20 cellular contexts compared by ENCODE assay signal in genomic region chr10:75353183-75353582, GRCh38. TPM values are rescaled to one million over a fixed set of nuclear protein-coding genes. Genes with fewer than 3 reads are reported as not detected.
A peak's percentile ranks its signal among the peaks of the same experiment; 100 is the strongest.
DNase-seq lines count a peak whose midpoint lies in the region; ATAC-seq and TF ChIP-seq lines count a peak whose summit lies in the region.
"Had no signal": no experiment of that assay in that cellular context is flagged by ENCODE, and none has a peak within 500 bp of the region (broad histone marks: within the 10 kb centered on the region; RNA-seq: fewer than 3 reads in every experiment).

No MANE protein-coding gene starts in this region.

- no peak overlapping the region for H2AFZ ChIP-seq in Karpas-422 (ENCODE audit: low read length)

- H3K9ac ChIP-seq in Karpas-422 (ENCODE audit: low read length), result no peak overlapping the region

- H3K4me3 ChIP-seq in coronary artery, result no peak overlapping the region
- no peak overlapping the region for H3K4me3 ChIP-seq in vagina
- no peak overlapping the region for H3K4me3 ChIP-seq in Karpas-422 (ENCODE audit: low read length)

- H3K27ac Mint-ChIP-seq in nephron progenitor cell, result no peak overlapping the region
- H3K27ac Mint-ChIP-seq: B cell had no signal

- no peaks in the 10 kb centered on the region for H3K27me3 ChIP-seq in vagina
- H3K27me3 ChIP-seq in Karpas-422 (ENCODE audit: low read length), result no peaks in the 10 kb centered on the region

- TF ChIP-seq POLR2A in vagina (IDR thresholded peaks at IDR 0.05), result no peak

- DNase-seq in coronary artery (ENCODE audit: low spot score) (peak; percentile 40), left kidney (ENCODE audit: low read depth, low spot score) (peak; percentile 49), nephron progenitor cell (peak; percentile 76), vagina (ENCODE audit: extremely low spot score in 2 of 2) (peak; percentile 64), Karpas-422 (no peak), nucleus accumbens (lab: John Stamatoyannopoulos, UW) (no peak)
- DNase-seq: GOT3; Kasumi-1; NCI-H1694; NCI-H2081; NCI-H2171; NCI-H345; NCI-H524; NCI-H774; NK-92 treated with Interleukin-12 subunit alpha and Interleukin-12 subunit beta, amount 100 ng/mL, for 24 hours; SHP77 treated with DMSO at 0.1 percent for 48 hours had no signal

- no peaks in the 10 kb centered on the region for H3K9me2 ChIP-seq in Karpas-422 (replicated peaks; ENCODE audit: insufficient read depth, low read length)

- peaks cover 16% of the 10 kb centered on the region for H3K27me3 Mint-ChIP-seq in nephron progenitor cell (ENCODE audit: low read depth, poor library complexity)

- no peak overlapping the region for H3K27ac ChIP-seq in coronary artery
- H3K27ac ChIP-seq in vagina, result no peak overlapping the region
- no peak overlapping the region for H3K27ac ChIP-seq in Karpas-422 (ENCODE audit: low read length)
- H3K27ac ChIP-seq: RWPE1 had no signal

- no peak for ATAC-seq in HG03280 (IDR thresholded peaks at IDR 0.05; ENCODE audit: unreplicated experiment)

- no peaks in the 10 kb centered on the region for H3K36me3 ChIP-seq in vagina
- no peaks in the 10 kb centered on the region for H3K36me3 ChIP-seq in Karpas-422 (ENCODE audit: insufficient read depth, low read length)

- no peaks in the 10 kb centered on the region for H4K20me1 ChIP-seq in Karpas-422 (ENCODE audit: insufficient read depth, low read depth, low read length)

- peaks cover 61% of the 10 kb centered on the region for H3K4me1 Mint-ChIP-seq in nephron progenitor cell
- H3K4me1 Mint-ChIP-seq: B cell, CD14-positive monocyte had no signal

- H3K4me3 Mint-ChIP-seq in nephron progenitor cell, result no peak overlapping the region
- H3K4me3 Mint-ChIP-seq: B cell, CD14-positive monocyte had no signal

- H3K4me1 ChIP-seq in vagina, result no peaks in the 10 kb centered on the region
- no peaks in the 10 kb centered on the region for H3K4me1 ChIP-seq in Karpas-422 (ENCODE audit: low read length)

- TF ChIP-seq CTCF in coronary artery (IDR thresholded peaks at IDR 0.05) (no peak), nephron progenitor cell (IDR thresholded peaks at IDR 0.05) (no peak), vagina (IDR thresholded peaks at IDR 0.05) (no peak)

- intact Hi-C loops in vagina (cut with DNase I), result no loop called here

- H3K9me3 ChIP-seq in vagina (peaks cover 6% of the 10 kb centered on the region), Karpas-422 (ENCODE audit: low read length) (no peaks in the 10 kb centered on the region)

- no peak overlapping the region for H3K4me2 ChIP-seq in Karpas-422 (ENCODE audit: low read depth, low read length, poor library complexity, severe bottlenecking)

- no peaks in the 10 kb centered on the region for H3K79me2 ChIP-seq in Karpas-422 (ENCODE audit: low read length)

- peaks cover 4% of the 10 kb centered on the region for H3K9me3 Mint-ChIP-seq in nephron progenitor cell

- no peaks in the 10 kb centered on the region for H3K36me3 Mint-ChIP-seq in nephron progenitor cell (ENCODE audit: low read depth)
- H3K36me3 Mint-ChIP-seq: CD14-positive monocyte had no signal

RNA-seq across cellular contexts. Expression of gene ZNF503, which starts 48.4 kb away (rescaled TPM):
- 24.6 TPM for total RNA-seq in vagina
- total RNA-seq in Karpas-422 (2014; rRNA removed; shearing (Covaris generic); ENCODE audit: low replicate concordance), result 0.04 TPM in 1 of 2 replicates, not detected in the other
- total RNA-seq: B cell had no signal

Comparison
In these comparisons a context has a peak if more than half of its experiments do, and no peak if none do; other contexts are left out.
1. DNase-seq: peak in coronary artery (single experiment), left kidney (single experiment), nephron progenitor cell (single experiment) and vagina (2 of 2); none in Karpas-422 (single experiment) and nucleus accumbens (0 of 56).
2. RNA of gene ZNF503, which starts 48.4 kb away (total RNA-seq): 24.6 TPM in vagina (single experiment); 0.04 TPM in Karpas-422; every median in the first group is over 10 times any median in the second.